15 cellular contexts compared by ENCODE assay signal in genomic region chr10:30373596-30374327, GRCh38. TPM values are rescaled to one million over a fixed set of nuclear protein-coding genes. Genes with fewer than 3 reads are reported as not detected.
DNase-seq lines count a peak whose midpoint lies in the region; ATAC-seq and TF ChIP-seq lines count a peak whose summit lies in the region.
"Had no signal": no experiment of that assay in that cellular context is flagged by ENCODE, and none has a peak within 500 bp of the region (broad histone marks: within the 10 kb centered on the region; RNA-seq: fewer than 3 reads in every experiment).

No MANE protein-coding gene starts in this region.

- no peaks in the 10 kb centered on the region for H3K36me3 Mint-ChIP-seq in activated CD8-positive, alpha-beta T cell treated with anti-CD3 and anti-CD28 coated beads, Interleukin-2, amount 10 ng/mL, durations not matched to agents 7 days and 5 days (ENCODE audit: low read depth)
- no peaks in the 10 kb centered on the region for H3K36me3 Mint-ChIP-seq in naive thymus-derived CD8-positive, alpha-beta T cell
- no peaks in the 10 kb centered on the region for H3K36me3 Mint-ChIP-seq in HFFc6 (ENCODE audit: low read depth)
- H3K36me3 Mint-ChIP-seq: brain had no signal

- peak overlapping the region; percentile 55 for H3K27ac Mint-ChIP-seq in activated CD8-positive, alpha-beta T cell treated with anti-CD3 and anti-CD28 coated beads, Interleukin-2, amount 10 ng/mL, durations not matched to agents 7 days and 5 days
- H3K27ac Mint-ChIP-seq in naive thymus-derived CD8-positive, alpha-beta T cell: peak overlapping the region in 6 of 10 donors; percentile 24 to 83 (median 70)
- H3K27ac Mint-ChIP-seq in HFFc6: no peak overlapping the region
- H3K27ac Mint-ChIP-seq: brain had no signal

- H3K9me3 Mint-ChIP-seq in activated CD8-positive, alpha-beta T cell treated with anti-CD3 and anti-CD28 coated beads, Interleukin-2, amount 10 ng/mL, durations not matched to agents 7 days and 5 days (ENCODE audit: insufficient read depth): no peaks in the 10 kb centered on the region
- no peaks in the 10 kb centered on the region for H3K9me3 Mint-ChIP-seq in naive thymus-derived CD8-positive, alpha-beta T cell
- no peaks in the 10 kb centered on the region for H3K9me3 Mint-ChIP-seq in HFFc6

- ATAC-seq in GM21529 (IDR thresholded peaks at IDR 0.05; ENCODE audit: unreplicated experiment): peak; percentile 77
- ATAC-seq in activated CD8-positive, alpha-beta T cell treated with anti-CD3 and anti-CD28 coated beads, Interleukin-2, amount 10 ng/mL, durations not matched to agents 7 days and 5 days: peak; percentile 58
- peak; percentile 83 to 84 for ATAC-seq in naive thymus-derived CD8-positive, alpha-beta T cell
- ATAC-seq in HG02571 (IDR thresholded peaks at IDR 0.05; ENCODE audit: unreplicated experiment): no peak
- no peak for ATAC-seq in HG03469 (IDR thresholded peaks at IDR 0.05; ENCODE audit: unreplicated experiment)
- ATAC-seq: SK-N-SH treated with all-trans-retinoic acid at 6 μM for 48 hours had no signal

- DNase-seq in NOMO-1 treated with DMSO at 0.1 percent for 48 hours (lab: John Stamatoyannopoulos, UW; ENCODE audit: unreplicated experiment): peak; percentile 13
- no peak for DNase-seq in NOMO-1 (lab: John Stamatoyannopoulos, UW; ENCODE audit: unreplicated experiment in 2 of 2)
- peak; percentile 44 for DNase-seq in activated CD8-positive, alpha-beta T cell treated with anti-CD3 and anti-CD28 coated beads, Interleukin-2, amount 10 ng/mL, durations not matched to agents 7 days and 5 days
- peak in 1 of 10 donors; percentile 47 for DNase-seq in naive thymus-derived CD8-positive, alpha-beta T cell
- DNase-seq in HFFc6: no peak
- DNase-seq: DMS79 treated with DMSO at 0.1 percent for 48 hours, hypothalamus, left cardiac atrium, NCI-H2029 treated with DMSO at 0.1 percent for 48 hours, NCI-H524 treated with DMSO at 0.1 percent for 48 hours had no signal

- TF ChIP-seq CTCF in HFFc6 (IDR thresholded peaks at IDR 0.05): no peak

- POLR2A ChIA-PET in activated CD8-positive, alpha-beta T cell treated with anti-CD3 and anti-CD28 coated beads, Interleukin-2, amount 10 ng/mL, durations not matched to agents 7 days and 5 days (lab: Charles Lee): no interaction called here
- POLR2A ChIA-PET in naive thymus-derived CD8-positive, alpha-beta T cell (lab: Charles Lee): interaction anchor here (0.7 kb wide), 1 partner anchor 44 kb away, joined by 3 read pairs; no protein-coding TSS in a partner anchor

- H3K4me3 Mint-ChIP-seq in activated CD8-positive, alpha-beta T cell treated with anti-CD3 and anti-CD28 coated beads, Interleukin-2, amount 10 ng/mL, durations not matched to agents 7 days and 5 days: no peak overlapping the region
- H3K4me3 Mint-ChIP-seq in naive thymus-derived CD8-positive, alpha-beta T cell: peak overlapping the region in 7 of 10 donors; percentile 6 to 66 (median 30)
- H3K4me3 Mint-ChIP-seq in HFFc6: no peak overlapping the region
- H3K4me3 Mint-ChIP-seq: brain had no signal

- peaks cover 27% of the 10 kb centered on the region for H3K4me1 Mint-ChIP-seq in activated CD8-positive, alpha-beta T cell treated with anti-CD3 and anti-CD28 coated beads, Interleukin-2, amount 10 ng/mL, durations not matched to agents 7 days and 5 days (ENCODE audit: low read depth)
- peaks cover 0 to 35% (median 22%) of the 10 kb centered on the region in 4 donors for H3K4me1 Mint-ChIP-seq in naive thymus-derived CD8-positive, alpha-beta T cell
- H3K4me1 Mint-ChIP-seq in HFFc6 (ENCODE audit: low read depth): peaks cover 11% of the 10 kb centered on the region; the same call in 1 of the 2 replicates

- CTCF ChIA-PET in activated CD8-positive, alpha-beta T cell treated with anti-CD3 and anti-CD28 coated beads, Interleukin-2, amount 10 ng/mL, durations not matched to agents 7 days and 5 days (lab: Charles Lee): interaction anchor here (0.8 to 1.6 kb wide), 5 partner anchors 11 to 218 kb away, joined by 3 to 10 read pairs (median 4); no protein-coding TSS in a partner anchor

- H3K27me3 Mint-ChIP-seq in activated CD8-positive, alpha-beta T cell treated with anti-CD3 and anti-CD28 coated beads, Interleukin-2, amount 10 ng/mL, durations not matched to agents 7 days and 5 days (ENCODE audit: low read depth): peaks cover 19% of the 10 kb centered on the region
- peaks cover 0 to 8% (median 4%) of the 10 kb centered on the region in 5 donors for H3K27me3 Mint-ChIP-seq in naive thymus-derived CD8-positive, alpha-beta T cell
- H3K27me3 Mint-ChIP-seq in HFFc6 (ENCODE audit: insufficient read depth): peaks cover 29% of the 10 kb centered on the region

RNA-seq across cellular contexts. Expression of gene MTPAP, which starts 24.7 kb away (rescaled TPM):
- 10 to 100 TPM; 32.6 to 33.2 TPM for total RNA-seq in activated CD8-positive, alpha-beta T cell treated with anti-CD3 and anti-CD28 coated beads, Interleukin-2, amount 10 ng/mL, durations not matched to agents 7 days and 5 days
- 10 to 100 TPM; 23.1 to 27.8 TPM for total RNA-seq in naive thymus-derived CD8-positive, alpha-beta T cell
- 1 to 10 TPM; 4.7 to 8.2 (median 5.3) TPM for polyA plus RNA-seq in naive thymus-derived CD8-positive, alpha-beta T cell
- total RNA-seq in HFFc6 (2021; fragmentation: NEBNext Ultra II Directional; extraction: Animal tissue kit (Norgen Biotek cat#: 25700)): 10 to 100 TPM; 20.3 to 22.9 (median 21.9) TPM

Comparison
In these comparisons a context has a peak if more than half of its experiments do, and no peak if none do; other contexts are left out.
1. DNase-seq: peak in NOMO-1 treated with DMSO at 0.1 percent for 48 hours (single experiment) and activated CD8-positive, alpha-beta T cell treated with anti-CD3 and anti-CD28 coated beads, Interleukin-2, amount 10 ng/mL, durations not matched to agents 7 days and 5 days (single experiment); none in NOMO-1 (0 of 2) and HFFc6 (single experiment).
2. ATAC-seq: peak in GM21529 (single experiment), activated CD8-positive, alpha-beta T cell treated with anti-CD3 and anti-CD28 coated beads, Interleukin-2, amount 10 ng/mL, durations not matched to agents 7 days and 5 days (single experiment) and naive thymus-derived CD8-positive, alpha-beta T cell (2 of 2); none in HG02571 (single experiment) and HG03469 (single experiment).
3. H3K4me3 Mint-ChIP-seq: peak in naive thymus-derived CD8-positive, alpha-beta T cell (7 of 10); none in activated CD8-positive, alpha-beta T cell treated with anti-CD3 and anti-CD28 coated beads, Interleukin-2, amount 10 ng/mL, durations not matched to agents 7 days and 5 days (single experiment) and HFFc6 (single experiment).